Comparison of ENCODE assay signal across 2 cellular contexts in genomic region chr2:157872791-157873190, GRCh38.
TF ChIP-seq lines count a peak whose summit lies in the region.

No MANE protein-coding gene starts in this region.

TF ChIP-seq in liver, 16 proteins besides CTCF, POLR2A, EP300 and RAD21:
- TF ChIP-seq HNF4G (IDR thresholded peaks at IDR 0.05), result no peak
- no peak for TF ChIP-seq FOXA2 (IDR thresholded peaks at IDR 0.05)
- no peak for TF ChIP-seq JUND (IDR thresholded peaks at IDR 0.05)

TF ChIP-seq in HepG2, 621 proteins besides CTCF, POLR2A, EP300 and RAD21:
- TF ChIP-seq ZNF512B (CRISPR knock-in tag; IDR thresholded peaks at IDR 0.05; ENCODE audit: borderline replicate concordance) (no peak), POGZ (CRISPR knock-in tag; IDR thresholded peaks at IDR 0.05) (no peak), ARNT2 (CRISPR knock-in tag; IDR thresholded peaks at IDR 0.05; ENCODE audit: low read depth) (no peak), ZNF879 (CRISPR knock-in tag; IDR thresholded peaks at IDR 0.05) (no peak), SRSF4 (IDR thresholded peaks at IDR 0.05; ENCODE audit: low read depth, low read length, poor library complexity, severe bottlenecking) (no peak), MLX (CRISPR knock-in tag; IDR thresholded peaks at IDR 0.05) (no peak), ZNF570 (CRISPR knock-in tag; IDR thresholded peaks at IDR 0.05; ENCODE audit: borderline replicate concordance) (no peak), ZFP90 (CRISPR knock-in tag; IDR thresholded peaks at IDR 0.05; ENCODE audit: borderline replicate concordance) (no peak), ZNF441 (CRISPR knock-in tag; IDR thresholded peaks at IDR 0.05; ENCODE audit: borderline replicate concordance) (no peak), CREB3 (CRISPR knock-in tag; IDR thresholded peaks at IDR 0.05) (no peak), ARNTL (CRISPR knock-in tag; IDR thresholded peaks at IDR 0.05) (no peak), NR1H2 (CRISPR knock-in tag; IDR thresholded peaks at IDR 0.05; ENCODE audit: borderline replicate concordance, low read depth) (no peak), NCOR1 (IDR thresholded peaks at IDR 0.05; ENCODE audit: borderline replicate concordance, low read length) (no peak), SNAPC5 (CRISPR knock-in tag; IDR thresholded peaks at IDR 0.05; ENCODE audit: borderline replicate concordance) (no peak), NRL (CRISPR knock-in tag; IDR thresholded peaks at IDR 0.05; ENCODE audit: borderline replicate concordance) (no peak), NFIB (CRISPR knock-in tag; IDR thresholded peaks at IDR 0.05; ENCODE audit: borderline replicate concordance) (no peak), ZNF746 (CRISPR knock-in tag; IDR thresholded peaks at IDR 0.05) (no peak), CENPX (CRISPR knock-in tag; IDR thresholded peaks at IDR 0.05) (no peak), E2F1 (CRISPR knock-in tag; IDR thresholded peaks at IDR 0.05) (no peak)
